ENCODE assay signal across 8 cellular contexts in genomic region chr14:74302634-74303569, GRCh38. TPM values are rescaled to one million over a fixed set of nuclear protein-coding genes. Genes with fewer than 3 reads are reported as not detected.
DNase-seq lines count a peak whose midpoint lies in the region; ATAC-seq, FAIRE-seq and TF ChIP-seq lines count a peak whose summit lies in the region.

Gene ABCD4, minus strand, starts transcription at chr14:74302934. Its CDS starts 22 bp downstream, at chr14:74302912.

- 11 to 15% (median 12%) methylated on average over 53 to 61 of the region's 61 CpGs for WGBS in psoas muscle, 3 donors

- H3K4me1 ChIP-seq in left ventricle myocardium inferior (peaks cover 51% of the 10 kb centered on the region), psoas muscle (peaks cover 7% of the 10 kb centered on the region)

- no peaks in the 10 kb centered on the region for H3K27me3 Mint-ChIP-seq in T-helper 1 cell treated with Interleukin-12 subunit alpha and Interleukin-12 subunit beta and Interleukin-4 antibody, amounts not matched to agents 30 μg/mL and 1 μg/mL, for 36 hours (ENCODE audit: low read depth)

- H3K36me3 ChIP-seq in left ventricle myocardium inferior, result peaks cover 21% of the 10 kb centered on the region
- peaks cover 0 to 16% of the 10 kb centered on the region in 2 donors for H3K36me3 ChIP-seq in psoas muscle (ENCODE audit: insufficient read depth in 1 of 2, low read depth in 1 of 2)

- TF ChIP-seq CTCF in GM13977 (IDR thresholded peaks at IDR 0.05; ENCODE audit: extremely low read depth, insufficient read depth, missing control alignments), result peak; percentile 72
- TF ChIP-seq CTCF in left ventricle myocardium inferior (IDR thresholded peaks at IDR 0.05; ENCODE audit: borderline replicate concordance), result peak; percentile 53
- peak; percentile 34 for TF ChIP-seq CTCF in psoas muscle (IDR thresholded peaks at IDR 0.05)

- H3K27ac Mint-ChIP-seq in T-helper 1 cell treated with Interleukin-12 subunit alpha and Interleukin-12 subunit beta and Interleukin-4 antibody, amounts not matched to agents 30 μg/mL and 1 μg/mL, for 36 hours, result peak within 1 kb of the TSS; percentile 94

- intact Hi-C loops in left ventricle myocardium inferior (cut with micrococcal nuclease), result no loop called here
- intact Hi-C loops in psoas muscle (cut with DNase I), result no loop called here

- no peaks in the 10 kb centered on the region for H3K9me3 ChIP-seq in left ventricle myocardium inferior (replicated peaks)
- H3K9me3 ChIP-seq in psoas muscle, result no peaks in the 10 kb centered on the region

- peak within 1 kb of the TSS; percentile 100 for H3K4me3 Mint-ChIP-seq in T-helper 1 cell treated with Interleukin-12 subunit alpha and Interleukin-12 subunit beta and Interleukin-4 antibody, amounts not matched to agents 30 μg/mL and 1 μg/mL, for 36 hours

- in situ Hi-C loops in GM13977 (cut with MboI; ENCODE audit: low pct_unique_long_range_greater_than_20kb, low sequenced_read_pairs, unreplicated experiment), result no loop called here

- peaks cover 24% of the 10 kb centered on the region for H3K4me1 Mint-ChIP-seq in T-helper 1 cell treated with Interleukin-12 subunit alpha and Interleukin-12 subunit beta and Interleukin-4 antibody, amounts not matched to agents 30 μg/mL and 1 μg/mL, for 36 hours (ENCODE audit: low read depth)

- H3K27me3 ChIP-seq in left ventricle myocardium inferior (ENCODE audit: low read depth) (no peaks in the 10 kb centered on the region), psoas muscle (ENCODE audit: insufficient read depth in 3 of 3, low read length in 2 of 3) (no peaks in the 10 kb centered on the region)

- no peaks in the 10 kb centered on the region for H3K9me3 Mint-ChIP-seq in T-helper 1 cell treated with Interleukin-12 subunit alpha and Interleukin-12 subunit beta and Interleukin-4 antibody, amounts not matched to agents 30 μg/mL and 1 μg/mL, for 36 hours

- peaks cover 10% of the 10 kb centered on the region for H3K36me3 Mint-ChIP-seq in T-helper 1 cell treated with Interleukin-12 subunit alpha and Interleukin-12 subunit beta and Interleukin-4 antibody, amounts not matched to agents 30 μg/mL and 1 μg/mL, for 36 hours (ENCODE audit: low read depth)

- H3K4me3 ChIP-seq in left ventricle myocardium inferior, result peak within 1 kb of the TSS; percentile 98
- H3K4me3 ChIP-seq in psoas muscle, result peak within 1 kb of the TSS; percentile 98

- FAIRE-seq in urothelium cell line (lab: Jason Lieb, UNC), result no peak

- peak; percentile 89 for DNase-seq in GM13977 (ENCODE audit: low spot score)
- DNase-seq in NCI-H146 (lab: John Stamatoyannopoulos, UW), result peak; percentile 88
- DNase-seq in amniotic stem cell (lab: John Stamatoyannopoulos, UW), result peak; percentile 63
- DNase-seq in left ventricle myocardium inferior, result peak; percentile 95
- DNase-seq in psoas muscle, result peak; percentile 94 to 96
- peak; percentile 96 for DNase-seq in urothelium cell line (ENCODE audit: low spot score)

- ATAC-seq in HG02870 (IDR thresholded peaks at IDR 0.05; ENCODE audit: unreplicated experiment) (peak; percentile 95), psoas muscle (peak; percentile 99)

- peak within 1 kb of the TSS; percentile 94 for H3K27ac ChIP-seq in left ventricle myocardium inferior (replicated peaks)
- peak within 1 kb of the TSS; percentile 86 for H3K27ac ChIP-seq in psoas muscle

RNA-seq across cellular contexts. Expression of gene ABCD4, which starts in this region (rescaled TPM):
- total RNA-seq in left ventricle myocardium inferior (23.6 TPM), psoas muscle (10 to 100 TPM; 11.6 to 26.2 (median 15.4) TPM)
- 10 to 100 TPM; 11.4 to 17.4 (median 15.3) TPM for polyA plus RNA-seq in psoas muscle

Comparison
In these comparisons a context has a peak if more than half of its experiments do, and no peak if none do; other contexts are left out.
1. Peak in every context shown above with its lines: DNase-seq, ATAC-seq, H3K4me3 ChIP-seq and H3K27ac ChIP-seq.